Comparison of ENCODE assay signal across 1 cellular context in genomic region chr1:226408285-226409184, GRCh38.
A peak's percentile ranks its signal among the peaks of the same experiment; 100 is the strongest.
TF ChIP-seq lines count a peak whose summit lies in the region.

No MANE protein-coding gene starts in this region.

TF ChIP-seq in HEK293, 187 proteins besides CTCF, POLR2A, EP300 and RAD21 (continued from another document):
- TF ChIP-seq, protein P1, sequence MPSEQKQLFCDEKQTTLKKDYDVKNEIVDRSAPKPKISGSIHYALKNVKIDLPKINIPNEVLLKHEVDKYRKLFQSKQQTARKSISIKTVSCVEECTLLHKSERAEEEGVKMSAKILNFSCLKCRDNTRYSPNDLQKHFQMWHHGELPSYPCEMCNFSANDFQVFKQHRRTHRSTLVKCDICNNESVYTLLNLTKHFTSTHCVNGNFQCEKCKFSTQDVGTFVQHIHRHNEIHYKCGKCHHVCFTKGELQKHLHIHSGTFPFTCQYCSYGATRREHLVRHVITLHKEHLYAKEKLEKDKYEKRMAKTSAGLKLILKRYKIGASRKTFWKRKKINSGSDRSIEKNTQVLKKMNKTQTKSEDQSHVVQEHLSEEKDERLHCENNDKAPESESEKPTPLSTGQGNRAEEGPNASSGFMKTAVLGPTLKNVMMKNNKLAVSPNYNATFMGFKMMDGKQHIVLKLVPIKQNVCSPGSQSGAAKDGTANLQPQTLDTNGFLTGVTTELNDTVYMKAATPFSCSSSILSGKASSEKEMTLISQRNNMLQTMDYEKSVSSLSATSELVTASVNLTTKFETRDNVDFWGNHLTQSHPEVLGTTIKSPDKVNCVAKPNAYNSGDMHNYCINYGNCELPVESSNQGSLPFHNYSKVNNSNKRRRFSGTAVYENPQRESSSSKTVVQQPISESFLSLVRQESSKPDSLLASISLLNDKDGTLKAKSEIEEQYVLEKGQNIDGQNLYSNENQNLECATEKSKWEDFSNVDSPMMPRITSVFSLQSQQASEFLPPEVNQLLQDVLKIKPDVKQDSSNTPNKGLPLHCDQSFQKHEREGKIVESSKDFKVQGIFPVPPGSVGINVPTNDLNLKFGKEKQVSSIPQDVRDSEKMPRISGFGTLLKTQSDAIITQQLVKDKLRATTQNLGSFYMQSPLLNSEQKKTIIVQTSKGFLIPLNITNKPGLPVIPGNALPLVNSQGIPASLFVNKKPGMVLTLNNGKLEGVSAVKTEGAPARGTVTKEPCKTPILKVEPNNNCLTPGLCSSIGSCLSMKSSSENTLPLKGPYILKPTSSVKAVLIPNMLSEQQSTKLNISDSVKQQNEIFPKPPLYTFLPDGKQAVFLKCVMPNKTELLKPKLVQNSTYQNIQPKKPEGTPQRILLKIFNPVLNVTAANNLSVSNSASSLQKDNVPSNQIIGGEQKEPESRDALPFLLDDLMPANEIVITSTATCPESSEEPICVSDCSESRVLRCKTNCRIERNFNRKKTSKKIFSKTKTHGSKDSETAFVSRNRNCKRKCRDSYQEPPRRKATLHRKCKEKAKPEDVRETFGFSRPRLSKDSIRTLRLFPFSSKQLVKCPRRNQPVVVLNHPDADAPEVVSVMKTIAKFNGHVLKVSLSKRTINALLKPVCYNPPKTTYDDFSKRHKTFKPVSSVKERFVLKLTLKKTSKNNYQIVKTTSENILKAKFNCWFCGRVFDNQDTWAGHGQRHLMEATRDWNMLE (tag by site-specific recombination; conservative IDR thresholded peaks at IDR 0.05; ENCODE audit: low read depth): peak; percentile 52
- TF ChIP-seq ZNF610 (tag by site-specific recombination; IDR thresholded peaks at IDR 0.05; ENCODE audit: borderline replicate concordance) (peak; percentile 73; the same call in 1 of the 2 replicates), ZSCAN5A (tag by site-specific recombination; IDR thresholded peaks at IDR 0.05) (peak; percentile 13; the same call in 1 of the 2 replicates), YY2 (tag by site-specific recombination; IDR thresholded peaks at IDR 0.05) (0 out of 2 replicates have a peak, but pooled peaks have one; percentile 56), ZNF664 (tag by site-specific recombination; IDR thresholded peaks at IDR 0.05) (peak; percentile 49; the same call in 1 of the 2 replicates), ZSCAN23 (tag by site-specific recombination; IDR thresholded peaks at IDR 0.05) (0 out of 2 replicates have a peak, but pooled peaks have one; percentile 19), YY1 (tag by site-specific recombination; IDR thresholded peaks at IDR 0.05) (peak; percentile 80), ZBTB7A (tag by site-specific recombination; IDR thresholded peaks at IDR 0.05; ENCODE audit: low read depth) (no peak), HOXD13 (CRISPR knock-in tag; IDR thresholded peaks at IDR 0.05; ENCODE audit: borderline replicate concordance) (no peak)
- TF ChIP-seq, protein P2, sequence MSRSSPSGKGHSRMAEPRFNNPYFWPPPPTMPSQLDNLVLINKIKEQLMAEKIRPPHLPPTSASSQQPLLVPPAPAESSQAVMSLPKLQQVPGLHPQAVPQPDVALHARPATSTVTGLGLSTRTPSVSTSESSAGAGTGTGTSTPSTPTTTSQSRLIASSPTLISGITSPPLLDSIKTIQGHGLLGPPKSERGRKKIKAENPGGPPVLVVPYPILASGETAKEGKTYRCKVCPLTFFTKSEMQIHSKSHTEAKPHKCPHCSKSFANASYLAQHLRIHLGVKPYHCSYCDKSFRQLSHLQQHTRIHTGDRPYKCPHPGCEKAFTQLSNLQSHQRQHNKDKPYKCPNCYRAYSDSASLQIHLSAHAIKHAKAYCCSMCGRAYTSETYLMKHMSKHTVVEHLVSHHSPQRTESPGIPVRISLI (tag by site-specific recombination; IDR thresholded peaks at IDR 0.05): no peak
TF ChIP-seq in HEK293: peak in this region for 36.
